In the genomic region with DNA sequence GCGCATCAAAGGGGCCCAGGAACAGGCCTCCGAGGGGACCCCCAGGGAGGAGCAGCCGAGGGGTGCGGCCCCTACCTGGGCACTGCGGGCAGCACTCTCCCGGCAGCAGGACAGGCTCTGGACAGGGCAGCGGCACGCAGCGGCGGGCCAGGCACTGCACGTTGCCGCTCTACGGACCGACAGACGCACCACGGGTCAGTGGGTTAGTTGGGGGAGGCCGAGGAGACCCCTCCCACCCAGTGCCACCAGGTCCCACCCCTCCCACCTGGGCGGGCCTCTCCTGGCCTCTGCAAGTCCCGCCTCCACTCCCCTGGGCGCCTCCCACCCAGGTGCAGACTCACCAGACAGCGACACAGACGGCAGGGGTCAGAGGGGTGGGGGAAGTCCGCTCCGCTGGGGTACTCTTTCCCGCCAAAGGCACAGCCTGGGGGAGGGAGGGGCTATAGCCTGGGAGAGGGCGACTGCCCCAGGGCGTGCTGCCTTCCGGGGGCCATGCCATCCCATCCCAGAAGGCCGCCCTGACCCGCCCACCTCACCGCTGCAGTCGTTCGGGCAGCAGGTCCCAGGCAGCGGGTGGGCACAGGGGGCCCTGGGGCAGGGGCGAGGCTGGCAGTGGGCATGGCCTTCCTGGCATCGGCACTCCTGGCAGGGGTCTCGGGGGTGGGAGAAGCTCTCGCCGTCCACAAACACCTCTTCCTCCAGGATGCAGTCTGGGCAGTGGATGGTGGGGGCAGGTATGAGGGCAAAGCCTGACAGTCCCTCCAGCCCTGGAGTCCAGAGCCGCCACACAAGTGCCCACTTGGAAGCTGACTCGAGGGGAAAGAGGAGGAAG, we compare ENCODE assay signal across 1 cellular context.
TF ChIP-seq lines count a peak whose summit lies in the region.

No MANE protein-coding gene starts in this region.

TF ChIP-seq in K562, 482 proteins besides CTCF, POLR2A, EP300 and RAD21:
- TF ChIP-seq ZBTB17 (CRISPR knock-in tag; IDR thresholded peaks at IDR 0.05), result no peak
- TF ChIP-seq ZNF354B (CRISPR knock-in tag; IDR thresholded peaks at IDR 0.05), result no peak
- peak; percentile 45 for TF ChIP-seq FIP1L1 (IDR thresholded peaks at IDR 0.05; ENCODE audit: low read depth, low read length, poor library complexity, severe bottlenecking)
- TF ChIP-seq, protein P1, sequence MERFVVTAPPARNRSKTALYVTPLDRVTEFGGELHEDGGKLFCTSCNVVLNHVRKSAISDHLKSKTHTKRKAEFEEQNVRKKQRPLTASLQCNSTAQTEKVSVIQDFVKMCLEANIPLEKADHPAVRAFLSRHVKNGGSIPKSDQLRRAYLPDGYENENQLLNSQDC (CRISPR knock-in tag; IDR thresholded peaks at IDR 0.05), result no peak
- no peak for TF ChIP-seq ZNF717 (CRISPR knock-in tag; IDR thresholded peaks at IDR 0.05)
- TF ChIP-seq KDM5B (IDR thresholded peaks at IDR 0.05; ENCODE audit: insufficient replicate concordance, low read depth, low read length), result no peak
- peak; percentile 45 for TF ChIP-seq E2F8 (IDR thresholded peaks at IDR 0.05; ENCODE audit: low read depth, partially characterized antibody)
- TF ChIP-seq, protein P2, sequence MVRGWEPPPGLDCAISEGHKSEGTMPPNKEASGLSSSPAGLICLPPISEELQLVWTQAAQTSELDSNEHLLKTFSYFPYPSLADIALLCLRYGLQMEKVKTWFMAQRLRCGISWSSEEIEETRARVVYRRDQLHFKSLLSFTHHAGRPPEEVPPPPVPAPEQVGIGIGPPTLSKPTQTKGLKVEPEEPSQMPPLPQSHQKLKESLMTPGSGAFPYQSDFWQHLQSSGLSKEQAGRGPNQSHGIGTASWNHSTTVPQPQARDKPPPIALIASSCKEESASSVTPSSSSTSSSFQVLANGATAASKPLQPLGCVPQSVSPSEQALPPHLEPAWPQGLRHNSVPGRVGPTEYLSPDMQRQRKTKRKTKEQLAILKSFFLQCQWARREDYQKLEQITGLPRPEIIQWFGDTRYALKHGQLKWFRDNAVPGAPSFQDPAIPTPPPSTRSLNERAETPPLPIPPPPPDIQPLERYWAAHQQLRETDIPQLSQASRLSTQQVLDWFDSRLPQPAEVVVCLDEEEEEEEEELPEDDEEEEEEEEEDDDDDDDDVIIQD (CRISPR knock-in tag; IDR thresholded peaks at IDR 0.05), result no peak
- peak; percentile 26 for TF ChIP-seq PCBP1 (IDR thresholded peaks at IDR 0.05; ENCODE audit: low read depth, low read length, poor library complexity, severe bottlenecking)
- peak; percentile 21 for TF ChIP-seq NCOA6 (IDR thresholded peaks at IDR 0.05)
- no peak for TF ChIP-seq OTX1 (CRISPR knock-in tag; IDR thresholded peaks at IDR 0.05)
- TF ChIP-seq VEZF1 (CRISPR knock-in tag; IDR thresholded peaks at IDR 0.05), result 0 out of 2 replicates have a peak, but pooled peaks have one; percentile 4
- no peak for TF ChIP-seq SREBF2 (CRISPR knock-in tag; IDR thresholded peaks at IDR 0.05)
- no peak for TF ChIP-seq JUN (IDR thresholded peaks at IDR 0.05; ENCODE audit: borderline replicate concordance, low read depth, low read length)
- TF ChIP-seq JUN (CRISPR knock-in tag; IDR thresholded peaks at IDR 0.05; ENCODE audit: borderline replicate concordance), result no peak
- no peak for TF ChIP-seq ZNF184 (CRISPR knock-in tag; IDR thresholded peaks at IDR 0.05)
- no peak for TF ChIP-seq MEF2D (tag; conservative IDR thresholded peaks at IDR 0.05; ENCODE audit: low read depth)
- TF ChIP-seq ZNF253 (CRISPR knock-in tag; conservative IDR thresholded peaks at IDR 0.05), result no peak
- TF ChIP-seq TAF15 (IDR thresholded peaks at IDR 0.05; ENCODE audit: low read depth, low read length), result no peak
- TF ChIP-seq HNRNPL (IDR thresholded peaks at IDR 0.05; ENCODE audit: low read depth, low read length), result 0 out of 2 replicates have a peak, but pooled peaks have one; percentile 30
- no peak for TF ChIP-seq ZBTB43 (CRISPR knock-in tag; IDR thresholded peaks at IDR 0.05)
- no peak for TF ChIP-seq MAFK (IDR thresholded peaks at IDR 0.05; ENCODE audit: low read length)
- no peak for TF ChIP-seq ZNF41 (CRISPR knock-in tag; conservative IDR thresholded peaks at IDR 0.05)
- TF ChIP-seq ZBTB1 (CRISPR knock-in tag; IDR thresholded peaks at IDR 0.05; ENCODE audit: borderline replicate concordance, low read depth), result 0 out of 2 replicates have a peak, but pooled peaks have one; percentile 5
- TF ChIP-seq ETV5 (CRISPR knock-in tag; IDR thresholded peaks at IDR 0.05; ENCODE audit: low read depth), result no peak
- no peak for TF ChIP-seq BCL6 (CRISPR knock-in tag; IDR thresholded peaks at IDR 0.05)
- TF ChIP-seq CHD4 (IDR thresholded peaks at IDR 0.05; ENCODE audit: insufficient read depth, insufficient replicate concordance, low read depth, low read length, poor library complexity, severe bottlenecking), result no peak
- no peak for TF ChIP-seq ZNF57 (CRISPR knock-in tag; IDR thresholded peaks at IDR 0.05)
- no peak for TF ChIP-seq ZNF785 (CRISPR knock-in tag; IDR thresholded peaks at IDR 0.05)
- TF ChIP-seq, protein P3, sequence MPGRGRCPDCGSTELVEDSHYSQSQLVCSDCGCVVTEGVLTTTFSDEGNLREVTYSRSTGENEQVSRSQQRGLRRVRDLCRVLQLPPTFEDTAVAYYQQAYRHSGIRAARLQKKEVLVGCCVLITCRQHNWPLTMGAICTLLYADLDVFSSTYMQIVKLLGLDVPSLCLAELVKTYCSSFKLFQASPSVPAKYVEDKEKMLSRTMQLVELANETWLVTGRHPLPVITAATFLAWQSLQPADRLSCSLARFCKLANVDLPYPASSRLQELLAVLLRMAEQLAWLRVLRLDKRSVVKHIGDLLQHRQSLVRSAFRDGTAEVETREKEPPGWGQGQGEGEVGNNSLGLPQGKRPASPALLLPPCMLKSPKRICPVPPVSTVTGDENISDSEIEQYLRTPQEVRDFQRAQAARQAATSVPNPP (IDR thresholded peaks at IDR 0.05; ENCODE audit: borderline replicate concordance, insufficient read depth, insufficient read length), result no peak
- no peak for TF ChIP-seq ZNF175 (CRISPR knock-in tag; IDR thresholded peaks at IDR 0.05; ENCODE audit: low read depth)
- TF ChIP-seq, protein P4, sequence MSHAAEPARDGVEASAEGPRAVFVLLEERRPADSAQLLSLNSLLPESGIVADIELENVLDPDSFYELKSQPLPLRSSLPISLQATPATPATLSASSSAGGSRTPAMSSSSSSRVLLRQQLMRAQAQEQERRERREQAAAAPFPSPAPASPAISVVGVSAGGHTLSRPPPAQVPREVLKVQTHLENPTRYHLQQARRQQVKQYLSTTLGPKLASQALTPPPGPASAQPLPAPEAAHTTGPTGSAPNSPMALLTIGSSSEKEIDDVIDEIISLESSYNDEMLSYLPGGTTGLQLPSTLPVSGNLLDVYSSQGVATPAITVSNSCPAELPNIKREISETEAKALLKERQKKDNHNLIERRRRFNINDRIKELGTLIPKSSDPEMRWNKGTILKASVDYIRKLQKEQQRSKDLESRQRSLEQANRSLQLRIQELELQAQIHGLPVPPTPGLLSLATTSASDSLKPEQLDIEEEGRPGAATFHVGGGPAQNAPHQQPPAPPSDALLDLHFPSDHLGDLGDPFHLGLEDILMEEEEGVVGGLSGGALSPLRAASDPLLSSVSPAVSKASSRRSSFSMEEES (CRISPR knock-in tag; IDR thresholded peaks at IDR 0.05), result no peak
